ENCODE assay signal across 1 cellular context in genomic region chr19:16197622-16198362, GRCh38.
TF ChIP-seq lines count a peak whose summit lies in the region.

Gene AP1M1 (plus strand): TSS chr19:16197911. CDS start chr19:16198027, 116 bp downstream.

TF ChIP-seq in K562, 482 proteins besides CTCF, POLR2A, EP300 and RAD21 (continued from another document and continues in another):
- peak; percentile 68; the same call in 1 of the 2 replicates for TF ChIP-seq ARID4B (CRISPR knock-in tag; IDR thresholded peaks at IDR 0.05)
- TF ChIP-seq SMAD3 (CRISPR knock-in tag; conservative IDR thresholded peaks at IDR 0.05), result no peak
- TF ChIP-seq ZBTB17 (CRISPR knock-in tag; IDR thresholded peaks at IDR 0.05), result peak; percentile 94
- peak; percentile 80 for TF ChIP-seq E2F1 (CRISPR knock-in tag; IDR thresholded peaks at IDR 0.05)
- TF ChIP-seq ZNF280B (CRISPR knock-in tag; IDR thresholded peaks at IDR 0.05), result no peak
- no peak for TF ChIP-seq ZNF311 (CRISPR knock-in tag; IDR thresholded peaks at IDR 0.05)
- TF ChIP-seq MEIS2 (IDR thresholded peaks at IDR 0.05; ENCODE audit: partially characterized antibody), result peak; percentile 91
- TF ChIP-seq THAP7 (CRISPR knock-in tag; IDR thresholded peaks at IDR 0.05), result no peak
- peak; percentile 98 for TF ChIP-seq ZBTB2 (IDR thresholded peaks at IDR 0.05)
- 0 out of 2 replicates have a peak, but pooled peaks have one; percentile 29 for TF ChIP-seq JUN (IDR thresholded peaks at IDR 0.05; ENCODE audit: borderline replicate concordance, low read depth, low read length)
- no peak for TF ChIP-seq JUN (CRISPR knock-in tag; IDR thresholded peaks at IDR 0.05; ENCODE audit: borderline replicate concordance)
- TF ChIP-seq RBBP5 (IDR thresholded peaks at IDR 0.05; ENCODE audit: borderline replicate concordance, insufficient read depth, low read length, poor library complexity, severe bottlenecking), result peak; percentile 91
- peak; percentile 65; the same call in 1 of the 2 replicates for TF ChIP-seq SMAD4 (CRISPR knock-in tag; conservative IDR thresholded peaks at IDR 0.05)
- 0 out of 2 replicates have a peak, but pooled peaks have one; percentile 56 for TF ChIP-seq ETS1 (conservative IDR thresholded peaks at IDR 0.05; ENCODE audit: control insufficient read depth, low read depth, low read length)
- TF ChIP-seq NBN (IDR thresholded peaks at IDR 0.05; ENCODE audit: low read depth), result peak; percentile 3; the same call in 1 of the 2 replicates
- TF ChIP-seq ZBTB9 (CRISPR knock-in tag; IDR thresholded peaks at IDR 0.05), result peak; percentile 44; the same call in 1 of the 2 replicates
- no peak for TF ChIP-seq UBTF (IDR thresholded peaks at IDR 0.05; ENCODE audit: borderline replicate concordance in 1 of 2, low read depth in 2 of 2, low read length in 2 of 2)
- peak; percentile 84 for TF ChIP-seq SAP30 (IDR thresholded peaks at IDR 0.05; ENCODE audit: borderline replicate concordance, insufficient read depth, low read depth, low read length, poor library complexity, severe bottlenecking)
- TF ChIP-seq FOXJ2 (tag; IDR thresholded peaks at IDR 0.05), result 0 out of 2 replicates have a peak, but pooled peaks have one; percentile 52
- peak; percentile 7; the same call in 1 of the 2 replicates for TF ChIP-seq ZEB2 (IDR thresholded peaks at IDR 0.05)
- no peak for TF ChIP-seq RAD51 (IDR thresholded peaks at IDR 0.05; ENCODE audit: borderline replicate concordance, low read depth)
- peak; percentile 46; the same call in 1 of the 2 replicates for TF ChIP-seq MAX (CRISPR knock-in tag; IDR thresholded peaks at IDR 0.05)
- peak; percentile 98 for TF ChIP-seq NRF1 (conservative IDR thresholded peaks at IDR 0.05 in 1 of 2, IDR thresholded peaks at IDR 0.05 in 1 of 2)
- TF ChIP-seq SIN3A (IDR thresholded peaks at IDR 0.05; ENCODE audit: borderline replicate concordance in 2 of 2, control insufficient read depth in 1 of 2, low read depth in 2 of 2, low read length in 2 of 2), result peak in 1 of 2 experiments; percentile 55; a peak in 2 of 4 replicates
- TF ChIP-seq U2AF1 (optimal IDR thresholded peaks at IDR 0.05; ENCODE audit: low read depth, low read length), result no peak
- TF ChIP-seq RREB1 (CRISPR knock-in tag; IDR thresholded peaks at IDR 0.05), result peak; percentile 73; the same call in 1 of the 2 replicates
- peak; percentile 58 to 77 for TF ChIP-seq E2F6 (IDR thresholded peaks at IDR 0.05; ENCODE audit: borderline replicate concordance in 1 of 2, extremely low read depth in 1 of 2, insufficient read depth in 1 of 2, insufficient read length in 1 of 2, low read depth in 1 of 2, low read length in 1 of 2, poor library complexity in 1 of 2, severe bottlenecking in 1 of 2)
- TF ChIP-seq FOSL1 (tag; conservative IDR thresholded peaks at IDR 0.05), result peak; percentile 88
